Comparison of ENCODE assay signal across 15 cellular contexts in the genomic region with DNA sequence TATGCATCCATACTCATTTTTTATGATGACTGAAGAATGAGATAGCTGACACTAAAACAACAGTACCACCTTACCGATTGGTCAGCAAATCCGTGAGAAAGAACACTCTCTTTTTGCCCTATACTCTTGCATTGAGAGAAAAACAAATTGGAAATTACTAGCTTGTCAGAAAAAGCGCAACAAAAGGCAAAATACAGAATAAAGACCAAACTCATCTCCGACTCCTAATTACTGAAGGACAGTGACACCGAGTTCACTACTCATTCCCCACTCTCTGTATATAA. TPM values are rescaled to one million over a fixed set of nuclear protein-coding genes. Genes with fewer than 3 reads are reported as not detected.
DNase-seq lines count a peak whose midpoint lies in the region; ATAC-seq and TF ChIP-seq lines count a peak whose summit lies in the region.
"Had no signal": no experiment of that assay in that cellular context is flagged by ENCODE, and none has a peak within 500 bp of the region (broad histone marks: within the 10 kb centered on the region; RNA-seq: fewer than 3 reads in every experiment).

No MANE protein-coding gene starts in this region.

- peaks cover 33% of the 10 kb centered on the region for H3K4me1 Mint-ChIP-seq in activated naive CD8-positive, alpha-beta T cell treated with anti-CD3 and anti-CD28 coated beads, Interleukin-2, amount 50 U/mL, for 24 hours
- H3K4me1 Mint-ChIP-seq in natural killer cell treated with Interleukin-12 subunit alpha and Interleukin-12 subunit beta and Interleukin-15 and Interleukin-18, amount 100 ng/mL, for 72 hours (ENCODE audit: low read depth in 2 of 2), result peaks cover 32 to 34% of the 10 kb centered on the region in 2 donors

- CTCF ChIA-PET in A673 (lab: Charles Lee), result interaction anchor here (0.6 kb wide), 1 partner anchor 67 kb away, joined by 3 read pairs; no protein-coding TSS in a partner anchor
- CTCF ChIA-PET in GM10248 (lab: Yijun Ruan, JAX), result interaction anchor here (0.9 to 6.6 kb wide), 6 partner anchors 13 to 255 kb away, joined by 3 to 47 read pairs (median 4); no protein-coding TSS in a partner anchor

- TF ChIP-seq CTCF in A673 (conservative IDR thresholded peaks at IDR 0.05; ENCODE audit: low read depth, low read length) (no peak), esophagus squamous epithelium (IDR thresholded peaks at IDR 0.05) (no peak), GM10248 (IDR thresholded peaks at IDR 0.05; ENCODE audit: control extremely low read depth, extremely low read depth, low read depth, missing control alignments) (no peak)

- H3K4me3 ChIP-seq in A673 (ENCODE audit: low read depth, low read length, poor library complexity, severe bottlenecking), result peak overlapping the region; percentile 92
- peak overlapping the region; percentile 83; the same call in 1 of the 2 replicates for H3K4me3 ChIP-seq in HUES48 (ENCODE audit: low read depth, low read length)
- H3K4me3 ChIP-seq in esophagus squamous epithelium, result no peak overlapping the region

- 93% methylated on average over 5 of the region's 5 CpGs for WGBS in esophagus squamous epithelium, 2 donors

- no peak overlapping the region for H3K9ac ChIP-seq in HUES48 (ENCODE audit: low read depth, low read length)

- H3K27me3 ChIP-seq in A673 (replicated peaks; ENCODE audit: insufficient read depth, low read depth, low read length, poor library complexity) (no peaks in the 10 kb centered on the region), HUES48 (ENCODE audit: control insufficient read depth, insufficient read depth, low read length) (no peaks in the 10 kb centered on the region), esophagus squamous epithelium (no peaks in the 10 kb centered on the region)

- no peak for TF ChIP-seq POLR2A in esophagus squamous epithelium (IDR thresholded peaks at IDR 0.05)

- H3K27me3 Mint-ChIP-seq in activated naive CD8-positive, alpha-beta T cell treated with anti-CD3 and anti-CD28 coated beads, Interleukin-2, amount 50 U/mL, for 24 hours, result no peaks in the 10 kb centered on the region
- no peaks in the 10 kb centered on the region for H3K27me3 Mint-ChIP-seq in natural killer cell treated with Interleukin-12 subunit alpha and Interleukin-12 subunit beta and Interleukin-15 and Interleukin-18, amount 100 ng/mL, for 72 hours

- BruUV-seq in A673 (replicated peaks; lab: Mats Ljungman, UMichigan), result no TSS peak

- H3K9me3 ChIP-seq in A673 (ENCODE audit: low read depth, low read length, poor library complexity, severe bottlenecking) (no peaks in the 10 kb centered on the region), HUES48 (ENCODE audit: control insufficient read depth, insufficient read depth, low read length) (no peaks in the 10 kb centered on the region), esophagus squamous epithelium (no peaks in the 10 kb centered on the region)

- H3K27ac Mint-ChIP-seq in activated naive CD8-positive, alpha-beta T cell treated with anti-CD3 and anti-CD28 coated beads, Interleukin-2, amount 50 U/mL, for 24 hours, result no peak overlapping the region
- H3K27ac Mint-ChIP-seq in natural killer cell treated with Interleukin-12 subunit alpha and Interleukin-12 subunit beta and Interleukin-15 and Interleukin-18, amount 100 ng/mL, for 72 hours, result no peak overlapping the region

- peak overlapping the region; percentile 16 for H3K4me3 Mint-ChIP-seq in activated naive CD8-positive, alpha-beta T cell treated with anti-CD3 and anti-CD28 coated beads, Interleukin-2, amount 50 U/mL, for 24 hours
- peak overlapping the region; percentile 90 for H3K4me3 Mint-ChIP-seq in natural killer cell treated with Interleukin-12 subunit alpha and Interleukin-12 subunit beta and Interleukin-15 and Interleukin-18, amount 100 ng/mL, for 72 hours

- ATAC-seq in activated naive CD8-positive, alpha-beta T cell treated with anti-CD3 and anti-CD28 coated beads, Interleukin-2, amount 50 U/mL, for 24 hours, result no peak
- ATAC-seq in natural killer cell treated with Interleukin-12 subunit alpha and Interleukin-12 subunit beta and Interleukin-15 and Interleukin-18, amount 100 ng/mL, for 72 hours, result no peak
- ATAC-seq: SK-N-SH treated with all-trans-retinoic acid at 6 μM for 48 hours had no signal

- DNase-seq in A673 (ENCODE audit: low spot score) (no peak), EL (no peak), NCI-H1417 treated with DMSO at 0.1 percent for 48 hours (lab: John Stamatoyannopoulos, UW) (no peak), esophagus squamous epithelium (lab: John Stamatoyannopoulos, UW) (no peak), GM10248 (ENCODE audit: extremely low spot score) (no peak)
- no peak for DNase-seq in activated naive CD8-positive, alpha-beta T cell treated with anti-CD3 and anti-CD28 coated beads, Interleukin-2, amount 50 U/mL, for 24 hours
- DNase-seq in natural killer cell treated with Interleukin-12 subunit alpha and Interleukin-12 subunit beta and Interleukin-15 and Interleukin-18, amount 100 ng/mL, for 72 hours (ENCODE audit: low spot score), result no peak
- DNase-seq: activated CD8-positive, alpha-beta memory T cell treated with anti-CD3 and anti-CD28 coated beads, Interleukin-2, amount 50 U/mL, for 48 hours; effector CD8-positive, alpha-beta T cell; foreskin melanocyte; stimulated activated CD4-positive, alpha-beta T cell treated with anti-CD3 and anti-CD28 coated beads, Interleukin-1b, Interleukin-23, amount 100 ng/mL, for 48 hours; stimulated activated CD8-positive, alpha-beta memory T cell treated with anti-CD3 and anti-CD28 coated beads, Interleukin-4, amount 100 ng/mL, for 48 hours had no signal

- H3K36me3 ChIP-seq in A673 (ENCODE audit: insufficient read depth, low read length, poor library complexity, severe bottlenecking) (no peaks in the 10 kb centered on the region), HUES48 (ENCODE audit: control insufficient read depth, insufficient read depth, low read length) (peaks cover 20% of the 10 kb centered on the region), esophagus squamous epithelium (peaks cover 0 to 9% (median 0%) of the 10 kb centered on the region in 3 donors)

- peaks cover 14% of the 10 kb centered on the region for H3K36me3 Mint-ChIP-seq in activated naive CD8-positive, alpha-beta T cell treated with anti-CD3 and anti-CD28 coated beads, Interleukin-2, amount 50 U/mL, for 24 hours (ENCODE audit: low read depth)
- H3K36me3 Mint-ChIP-seq in natural killer cell treated with Interleukin-12 subunit alpha and Interleukin-12 subunit beta and Interleukin-15 and Interleukin-18, amount 100 ng/mL, for 72 hours, result no peaks in the 10 kb centered on the region

- no peak overlapping the region for H3K27ac ChIP-seq in A673 (ENCODE audit: low read depth, low read length, poor library complexity, severe bottlenecking)
- H3K27ac ChIP-seq in HUES48 (ENCODE audit: low read depth, low read length), result no peak overlapping the region
- H3K27ac ChIP-seq in esophagus squamous epithelium, result peak overlapping the region in 1 of 4 donors; percentile 63
- H3K27ac ChIP-seq: VCaP had no signal

- intact Hi-C loops in A673 (cut with micrococcal nuclease; ENCODE audit: unreplicated experiment), result no loop called here
- intact Hi-C loops in esophagus squamous epithelium (cut with DNase I), result no loop called here

- POLR2A ChIA-PET in A673 (lab: Charles Lee; ENCODE audit: low non-redundant PET), result no interaction called here
- POLR2A ChIA-PET in GM10248 (lab: Yijun Ruan, JAX), result no interaction called here

- no peaks in the 10 kb centered on the region for H3K9me3 Mint-ChIP-seq in activated naive CD8-positive, alpha-beta T cell treated with anti-CD3 and anti-CD28 coated beads, Interleukin-2, amount 50 U/mL, for 24 hours
- H3K9me3 Mint-ChIP-seq in natural killer cell treated with Interleukin-12 subunit alpha and Interleukin-12 subunit beta and Interleukin-15 and Interleukin-18, amount 100 ng/mL, for 72 hours, result no peaks in the 10 kb centered on the region

- H3K4me1 ChIP-seq in A673 (ENCODE audit: insufficient read depth, low read length, poor library complexity, severe bottlenecking), result peaks cover 14% of the 10 kb centered on the region
- H3K4me1 ChIP-seq in HUES48 (ENCODE audit: control insufficient read depth, insufficient read depth, low read length), result peaks cover 21% of the 10 kb centered on the region; the same call in 1 of the 2 replicates
- H3K4me1 ChIP-seq in esophagus squamous epithelium, result peaks cover 6 to 42% (median 13%) of the 10 kb centered on the region in 3 donors

RNA-seq across cellular contexts. Expression of a gene that starts 2.1 kb away (rescaled TPM):
- total RNA-seq in A673 (2021), result 49.3 and 56.6 TPM in 2 replicates
- 10 to 100 TPM; 23.4 to 42.9 TPM for total RNA-seq in natural killer cell treated with Interleukin-12 subunit alpha and Interleukin-12 subunit beta and Interleukin-15 and Interleukin-18, amount 100 ng/mL, for 72 hours
- 10 to 100 TPM; 11.4 to 14.3 (median 13.1) TPM for total RNA-seq in esophagus squamous epithelium

Comparison
In these comparisons a context has a peak if more than half of its experiments do, and no peak if none do; other contexts are left out.
1. H3K4me3 ChIP-seq: peak in A673 (single experiment) and HUES48 (single experiment); none in esophagus squamous epithelium (0 of 4).